Comparison of ENCODE assay signal across 18 cellular contexts in the genomic region with DNA sequence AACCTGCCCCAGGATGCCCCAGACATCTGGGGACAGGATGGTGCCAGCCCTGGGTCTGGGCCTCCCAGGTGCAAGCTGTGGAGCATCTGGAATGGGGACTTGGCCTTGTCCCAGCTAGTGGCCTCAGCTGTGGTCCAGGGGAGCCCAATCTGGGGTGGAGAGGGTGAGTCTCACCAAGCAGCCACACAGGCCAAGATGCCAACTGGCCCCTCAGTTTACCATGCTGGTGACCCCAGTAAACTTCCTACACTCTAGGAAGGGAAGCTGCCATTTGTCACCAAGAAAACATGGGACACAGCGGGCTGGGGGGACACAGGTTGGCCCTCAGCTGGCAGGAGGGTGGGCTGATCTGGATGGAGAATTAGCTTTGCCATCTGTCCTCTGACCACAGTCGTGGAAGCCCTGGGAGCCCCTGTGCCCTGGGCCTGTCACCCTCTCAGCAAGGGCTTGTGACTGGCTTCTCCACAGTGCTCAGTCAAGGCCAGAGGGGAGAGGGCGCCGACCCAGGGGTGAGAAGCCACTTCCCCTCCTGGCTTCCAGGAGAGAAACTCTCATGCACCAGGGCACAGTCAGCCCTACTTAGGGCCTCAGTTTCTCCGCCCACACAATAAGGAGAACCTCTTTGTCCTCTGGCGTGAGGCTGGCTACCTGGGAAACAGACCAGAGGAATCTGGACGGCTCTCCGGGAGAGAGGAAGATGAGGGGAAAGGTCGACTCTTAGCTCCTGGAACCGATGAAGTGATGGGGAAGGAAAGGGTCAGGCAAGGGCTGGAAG.
"Had no signal": no experiment of that assay in that cellular context is flagged by ENCODE, and none has a peak within 500 bp of the region (broad histone marks: within the 10 kb centered on the region; RNA-seq: fewer than 3 reads in every experiment).

No MANE protein-coding gene starts in this region.

- H3K4me3 Mint-ChIP-seq: stimulated activated naive CD8-positive, alpha-beta T cell treated with anti-CD3 and anti-CD28 coated beads, Interleukin-15, amount 100 ng/mL, for 72 hours; T-cell had no signal

- H3K27me3 ChIP-seq: cardiac muscle cell, pancreas, upper lobe of right lung had no signal

- H3K27ac ChIP-seq: cardiac muscle cell, pancreas, thoracic aorta, upper lobe of right lung had no signal

- DNase-seq: activated CD4-positive, alpha-beta T cell treated with anti-CD3 and anti-CD28 coated beads, Interleukin-2, amount 50 U/mL, for 1 hour; activated gamma-delta T cell; effector CD4-positive, alpha-beta T cell; foreskin melanocyte; left ventricle myocardium superior; mesenchymal stem cell; stimulated activated CD4-positive, alpha-beta T cell treated with anti-CD3 and anti-CD28 coated beads, Interleukin-4, amount 100 ng/mL, for 4 hours; stimulated activated CD8-positive, alpha-beta memory T cell treated with anti-CD3 and anti-CD28 coated beads, Interleukin-4, amount 100 ng/mL, for 48 hours; stimulated activated naive CD8-positive, alpha-beta T cell treated with anti-CD3 and anti-CD28 coated beads, Interleukin-15, amount 100 ng/mL, for 72 hours; T-cell; T-helper 9 cell had no signal

- H3K9me3 Mint-ChIP-seq: activated naive CD4-positive, alpha-beta T cell treated with anti-CD3 and anti-CD28 coated beads, Interleukin-2, amount 50 U/mL, for 72 hours; stimulated activated naive CD8-positive, alpha-beta T cell treated with anti-CD3 and anti-CD28 coated beads, Interleukin-15, amount 100 ng/mL, for 72 hours; T-cell had no signal

- H3K27ac Mint-ChIP-seq: stimulated activated naive CD8-positive, alpha-beta T cell treated with anti-CD3 and anti-CD28 coated beads, Interleukin-15, amount 100 ng/mL, for 72 hours; T-cell had no signal

- H3K9me3 ChIP-seq: pancreas, thoracic aorta, upper lobe of right lung had no signal

- H3K36me3 Mint-ChIP-seq: activated naive CD4-positive, alpha-beta T cell treated with anti-CD3 and anti-CD28 coated beads, Interleukin-2, amount 50 U/mL, for 72 hours had no signal

- H3K36me3 ChIP-seq: cardiac muscle cell had no signal

- H3K4me1 ChIP-seq: pancreas had no signal

- ATAC-seq: activated CD4-positive, CD25-positive, alpha-beta regulatory T cell treated with anti-CD3 and anti-CD28 coated beads, Interleukin-2, amount 50 U/mL, for 24 hours; activated naive CD4-positive, alpha-beta T cell treated with anti-CD3 and anti-CD28 coated beads, Interleukin-2, amount 50 U/mL, for 72 hours; left ventricle myocardium superior; pancreas; stimulated activated naive CD8-positive, alpha-beta T cell treated with anti-CD3 and anti-CD28 coated beads, Interleukin-15, amount 100 ng/mL, for 72 hours; T-cell; upper lobe of right lung had no signal

- H3K4me3 ChIP-seq: cardiac muscle cell, pancreas, skin epidermis, thoracic aorta, upper lobe of right lung had no signal

- H3K27me3 Mint-ChIP-seq: stimulated activated naive CD8-positive, alpha-beta T cell treated with anti-CD3 and anti-CD28 coated beads, Interleukin-15, amount 100 ng/mL, for 72 hours; T-cell had no signal
